8 cellular contexts compared by ENCODE assay signal in the genomic region with DNA sequence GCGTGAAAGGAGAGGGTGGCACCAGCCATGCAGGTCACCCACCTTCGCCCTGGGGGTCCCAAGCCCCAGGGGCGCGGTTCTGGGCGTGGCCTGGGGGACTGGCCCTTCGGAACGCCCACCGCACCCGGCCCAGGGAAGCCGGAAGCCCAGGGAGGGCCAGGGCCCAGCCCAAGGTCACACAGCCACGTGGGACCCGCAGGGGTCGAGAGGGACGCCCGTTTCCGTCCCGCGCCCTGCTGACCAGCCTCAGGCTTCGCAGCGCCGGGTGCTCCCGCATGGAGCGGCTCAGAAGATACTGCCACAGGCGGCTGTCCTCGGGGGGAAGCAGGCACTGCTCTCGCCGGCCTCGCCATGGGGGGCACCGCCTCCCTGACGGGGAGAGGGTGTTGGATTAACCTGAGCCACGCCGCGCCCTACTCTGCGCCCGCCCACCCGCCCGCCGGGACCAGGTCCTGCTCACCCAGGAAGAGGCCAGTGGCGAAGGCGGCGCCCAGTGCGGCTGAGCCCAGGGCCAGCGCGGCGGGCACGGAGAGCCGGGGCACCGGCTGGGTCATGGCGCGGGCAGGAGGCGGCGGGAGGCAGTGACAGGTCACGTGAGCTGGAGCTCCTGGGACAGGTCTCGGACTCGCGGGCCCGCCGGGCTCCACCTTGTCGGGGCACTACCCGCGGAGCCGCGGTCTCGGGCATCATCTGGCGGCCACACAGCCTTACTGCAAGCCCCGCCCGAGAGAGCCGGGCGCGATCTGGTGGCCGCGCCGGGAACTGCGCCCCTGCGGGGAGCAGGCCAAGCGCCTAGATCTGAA. TPM values are rescaled to one million over a fixed set of nuclear protein-coding genes. Genes with fewer than 3 reads are reported as not detected.
DNase-seq lines count a peak whose midpoint lies in the region; ATAC-seq and TF ChIP-seq lines count a peak whose summit lies in the region.

COMTD1 (minus strand) TSS at position 583 of the 803 bp plus-strand sequence; CDS start at position 554, 29 bp downstream.

- ATAC-seq in GM18870 (IDR thresholded peaks at IDR 0.05; ENCODE audit: unreplicated experiment): peak; percentile 59
- peak; percentile 68 for ATAC-seq in HG03135 (IDR thresholded peaks at IDR 0.05; ENCODE audit: unreplicated experiment)
- peak; percentile 70 for ATAC-seq in activated B cell treated with CpG ODN at 0.5 μM for 24 hours (ENCODE audit: low read depth)

- H3K27ac ChIP-seq in spleen: peak within 1 kb of the TSS; percentile 70 to 91 (median 85)

- 0 to 1% (median 0%) methylated on average over 6 to 76 of the region's 76 CpGs for WGBS in spleen, 5 donors

- peaks cover 19% of the 10 kb centered on the region for H3K4me1 Mint-ChIP-seq in activated B cell treated with CpG ODN at 0.5 μM for 24 hours

- H3K27me3 Mint-ChIP-seq in activated B cell treated with CpG ODN at 0.5 μM for 24 hours: no peaks in the 10 kb centered on the region

- intact Hi-C loops in activated B cell treated with CpG ODN at 0.5 μM for 24 hours (cut with micrococcal nuclease): loop anchor here (1.0 to 10.0 kb wide), 8 partner anchors 47 to 1591 kb away; partner anchors contain the start of gene MYOZ1
- intact Hi-C loops in spleen (cut with DNase I; ENCODE audit: low total_unique reads): loop anchor here (10.0 kb wide), 2 partner anchors 51 to 991 kb away; no protein-coding TSS in a partner anchor

- H3K9me3 ChIP-seq in spleen: no peaks in the 10 kb centered on the region

- no peaks in the 10 kb centered on the region for H3K9me3 Mint-ChIP-seq in activated B cell treated with CpG ODN at 0.5 μM for 24 hours

- peaks cover 0 to 28% (median 18%) of the 10 kb centered on the region in 6 donors for H3K36me3 ChIP-seq in spleen

- peaks cover 20% of the 10 kb centered on the region for H3K36me3 Mint-ChIP-seq in activated B cell treated with CpG ODN at 0.5 μM for 24 hours (ENCODE audit: low read depth)

- peak; percentile 95 for DNase-seq in AG08396 (ENCODE audit: low spot score)
- DNase-seq in NCI-H2227 (lab: John Stamatoyannopoulos, UW; ENCODE audit: unreplicated experiment): peak; percentile 92
- peak; percentile 96 for DNase-seq in activated B cell treated with CpG ODN at 0.5 μM for 24 hours
- peak; percentile 88 to 92 for DNase-seq in cardiac fibroblast (ENCODE audit: low read depth in 2 of 2)
- DNase-seq in inferior parietal cortex (ENCODE audit: extremely low spot score): peak; percentile 91
- peak; percentile 100 for DNase-seq in spleen

- TF ChIP-seq CTCF in activated B cell treated with CpG ODN at 0.5 μM for 24 hours (IDR thresholded peaks at IDR 0.05) (peak; percentile 99), cardiac fibroblast (IDR thresholded peaks at IDR 0.05; ENCODE audit: low read depth, low read length) (peak; percentile 100), spleen (IDR thresholded peaks at IDR 0.05 in 8 of 11, conservative IDR thresholded peaks at IDR 0.05 in 3 of 11) (peak; percentile 100)

- no peaks in the 10 kb centered on the region for H3K27me3 ChIP-seq in spleen (replicated peaks in 1 of 7)

- CTCF ChIA-PET in activated B cell treated with CpG ODN at 0.5 μM for 24 hours (lab: Charles Lee): interaction anchor here (0.6 to 4.8 kb wide), 13 partner anchors 13 to 1177 kb away, joined by 3 to 32 read pairs (median 5); partner anchors contain the start of gene VDAC2

- TF ChIP-seq POLR2A in spleen (IDR thresholded peaks at IDR 0.05): peak in 1 of 3 donors; percentile 25

- POLR2A ChIA-PET in activated B cell treated with CpG ODN at 0.5 μM for 24 hours (lab: Charles Lee): interaction anchor here (0.5 to 5.5 kb wide), 4 partner anchors 25 to 1610 kb away, joined by 3 to 60 read pairs (median 6); partner anchors contain the start of gene VDAC2

- peak within 1 kb of the TSS; percentile 85 for H3K4me3 Mint-ChIP-seq in activated B cell treated with CpG ODN at 0.5 μM for 24 hours

- peak within 1 kb of the TSS; percentile 83 for H3K27ac Mint-ChIP-seq in activated B cell treated with CpG ODN at 0.5 μM for 24 hours

- H3K4me3 ChIP-seq in cardiac fibroblast (replicated peaks in 1 of 2; ENCODE audit: low read depth in 2 of 2, low read length in 2 of 2) (peak within 1 kb of the TSS; percentile 66 to 68), spleen (peak within 1 kb of the TSS; percentile 68 to 92 (median 86))

- peaks cover 0 to 36% (median 30%) of the 10 kb centered on the region in 6 donors for H3K4me1 ChIP-seq in spleen

RNA-seq across cellular contexts. Expression of gene COMTD1, which starts in this region (rescaled TPM):
- 13.2 and 15.4 TPM in 2 replicates for total RNA-seq in activated B cell treated with CpG ODN at 0.5 μM for 24 hours
- total RNA-seq in spleen: 10 to 100 TPM; 14.2 to 26.3 (median 18.0) TPM
- 10 to 100 TPM; 32.9 to 57.4 (median 36.0) TPM for polyA plus RNA-seq in spleen

Comparison
In these comparisons a context has a peak if more than half of its experiments do, and no peak if none do; other contexts are left out.
1. Peak in every context shown above with its lines: DNase-seq, ATAC-seq, H3K4me3 ChIP-seq and H3K27ac ChIP-seq.